In the genomic region with DNA sequence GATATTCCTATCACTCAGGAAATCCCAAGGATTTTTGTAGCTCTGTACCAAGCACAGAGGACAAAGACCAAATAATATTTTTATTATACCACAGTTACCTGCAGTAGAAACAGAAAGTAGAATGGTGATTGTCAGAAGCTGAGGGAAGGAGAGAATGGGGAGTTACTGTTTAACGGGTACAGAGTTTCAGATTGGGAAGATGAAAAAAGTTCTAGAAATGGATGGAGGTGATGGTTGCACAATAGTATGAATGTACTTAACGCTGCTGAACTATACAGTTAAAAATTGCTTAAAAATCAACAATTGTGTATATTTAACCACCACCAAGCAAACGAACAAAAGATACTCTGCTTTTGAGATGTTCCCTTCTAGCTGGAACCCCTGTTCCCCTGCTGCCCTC, we compare ENCODE assay signal across 1 cellular context.
TF ChIP-seq lines count a peak whose summit lies in the region.

No MANE protein-coding gene starts in this region.

TF ChIP-seq in HepG2, 621 proteins besides CTCF, POLR2A, EP300 and RAD21 (continued from another document):
- TF ChIP-seq, protein P1, sequence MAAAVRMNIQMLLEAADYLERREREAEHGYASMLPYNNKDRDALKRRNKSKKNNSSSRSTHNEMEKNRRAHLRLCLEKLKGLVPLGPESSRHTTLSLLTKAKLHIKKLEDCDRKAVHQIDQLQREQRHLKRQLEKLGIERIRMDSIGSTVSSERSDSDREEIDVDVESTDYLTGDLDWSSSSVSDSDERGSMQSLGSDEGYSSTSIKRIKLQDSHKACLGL (CRISPR knock-in tag; IDR thresholded peaks at IDR 0.05), result no peak
- TF ChIP-seq, protein P2, sequence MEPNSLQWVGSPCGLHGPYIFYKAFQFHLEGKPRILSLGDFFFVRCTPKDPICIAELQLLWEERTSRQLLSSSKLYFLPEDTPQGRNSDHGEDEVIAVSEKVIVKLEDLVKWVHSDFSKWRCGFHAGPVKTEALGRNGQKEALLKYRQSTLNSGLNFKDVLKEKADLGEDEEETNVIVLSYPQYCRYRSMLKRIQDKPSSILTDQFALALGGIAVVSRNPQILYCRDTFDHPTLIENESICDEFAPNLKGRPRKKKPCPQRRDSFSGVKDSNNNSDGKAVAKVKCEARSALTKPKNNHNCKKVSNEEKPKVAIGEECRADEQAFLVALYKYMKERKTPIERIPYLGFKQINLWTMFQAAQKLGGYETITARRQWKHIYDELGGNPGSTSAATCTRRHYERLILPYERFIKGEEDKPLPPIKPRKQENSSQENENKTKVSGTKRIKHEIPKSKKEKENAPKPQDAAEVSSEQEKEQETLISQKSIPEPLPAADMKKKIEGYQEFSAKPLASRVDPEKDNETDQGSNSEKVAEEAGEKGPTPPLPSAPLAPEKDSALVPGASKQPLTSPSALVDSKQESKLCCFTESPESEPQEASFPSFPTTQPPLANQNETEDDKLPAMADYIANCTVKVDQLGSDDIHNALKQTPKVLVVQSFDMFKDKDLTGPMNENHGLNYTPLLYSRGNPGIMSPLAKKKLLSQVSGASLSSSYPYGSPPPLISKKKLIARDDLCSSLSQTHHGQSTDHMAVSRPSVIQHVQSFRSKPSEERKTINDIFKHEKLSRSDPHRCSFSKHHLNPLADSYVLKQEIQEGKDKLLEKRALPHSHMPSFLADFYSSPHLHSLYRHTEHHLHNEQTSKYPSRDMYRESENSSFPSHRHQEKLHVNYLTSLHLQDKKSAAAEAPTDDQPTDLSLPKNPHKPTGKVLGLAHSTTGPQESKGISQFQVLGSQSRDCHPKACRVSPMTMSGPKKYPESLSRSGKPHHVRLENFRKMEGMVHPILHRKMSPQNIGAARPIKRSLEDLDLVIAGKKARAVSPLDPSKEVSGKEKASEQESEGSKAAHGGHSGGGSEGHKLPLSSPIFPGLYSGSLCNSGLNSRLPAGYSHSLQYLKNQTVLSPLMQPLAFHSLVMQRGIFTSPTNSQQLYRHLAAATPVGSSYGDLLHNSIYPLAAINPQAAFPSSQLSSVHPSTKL (CRISPR knock-in tag; IDR thresholded peaks at IDR 0.05), result peak; percentile 67
- TF ChIP-seq ZNF678 (CRISPR knock-in tag; IDR thresholded peaks at IDR 0.05), result no peak
- TF ChIP-seq NR2F6 (IDR thresholded peaks at IDR 0.05), result no peak
- TF ChIP-seq NR2F6 (CRISPR knock-in tag; IDR thresholded peaks at IDR 0.05), result 0 out of 2 replicates have a peak, but pooled peaks have one; percentile 6
- TF ChIP-seq, protein P3, sequence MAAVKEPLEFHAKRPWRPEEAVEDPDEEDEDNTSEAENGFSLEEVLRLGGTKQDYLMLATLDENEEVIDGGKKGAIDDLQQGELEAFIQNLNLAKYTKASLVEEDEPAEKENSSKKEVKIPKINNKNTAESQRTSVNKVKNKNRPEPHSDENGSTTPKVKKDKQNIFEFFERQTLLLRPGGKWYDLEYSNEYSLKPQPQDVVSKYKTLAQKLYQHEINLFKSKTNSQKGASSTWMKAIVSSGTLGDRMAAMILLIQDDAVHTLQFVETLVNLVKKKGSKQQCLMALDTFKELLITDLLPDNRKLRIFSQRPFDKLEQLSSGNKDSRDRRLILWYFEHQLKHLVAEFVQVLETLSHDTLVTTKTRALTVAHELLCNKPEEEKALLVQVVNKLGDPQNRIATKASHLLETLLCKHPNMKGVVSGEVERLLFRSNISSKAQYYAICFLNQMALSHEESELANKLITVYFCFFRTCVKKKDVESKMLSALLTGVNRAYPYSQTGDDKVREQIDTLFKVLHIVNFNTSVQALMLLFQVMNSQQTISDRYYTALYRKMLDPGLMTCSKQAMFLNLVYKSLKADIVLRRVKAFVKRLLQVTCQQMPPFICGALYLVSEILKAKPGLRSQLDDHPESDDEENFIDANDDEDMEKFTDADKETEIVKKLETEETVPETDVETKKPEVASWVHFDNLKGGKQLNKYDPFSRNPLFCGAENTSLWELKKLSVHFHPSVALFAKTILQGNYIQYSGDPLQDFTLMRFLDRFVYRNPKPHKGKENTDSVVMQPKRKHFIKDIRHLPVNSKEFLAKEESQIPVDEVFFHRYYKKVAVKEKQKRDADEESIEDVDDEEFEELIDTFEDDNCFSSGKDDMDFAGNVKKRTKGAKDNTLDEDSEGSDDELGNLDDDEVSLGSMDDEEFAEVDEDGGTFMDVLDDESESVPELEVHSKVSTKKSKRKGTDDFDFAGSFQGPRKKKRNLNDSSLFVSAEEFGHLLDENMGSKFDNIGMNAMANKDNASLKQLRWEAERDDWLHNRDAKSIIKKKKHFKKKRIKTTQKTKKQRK (IDR thresholded peaks at IDR 0.05; ENCODE audit: low read length), result no peak
- TF ChIP-seq, protein P4, sequence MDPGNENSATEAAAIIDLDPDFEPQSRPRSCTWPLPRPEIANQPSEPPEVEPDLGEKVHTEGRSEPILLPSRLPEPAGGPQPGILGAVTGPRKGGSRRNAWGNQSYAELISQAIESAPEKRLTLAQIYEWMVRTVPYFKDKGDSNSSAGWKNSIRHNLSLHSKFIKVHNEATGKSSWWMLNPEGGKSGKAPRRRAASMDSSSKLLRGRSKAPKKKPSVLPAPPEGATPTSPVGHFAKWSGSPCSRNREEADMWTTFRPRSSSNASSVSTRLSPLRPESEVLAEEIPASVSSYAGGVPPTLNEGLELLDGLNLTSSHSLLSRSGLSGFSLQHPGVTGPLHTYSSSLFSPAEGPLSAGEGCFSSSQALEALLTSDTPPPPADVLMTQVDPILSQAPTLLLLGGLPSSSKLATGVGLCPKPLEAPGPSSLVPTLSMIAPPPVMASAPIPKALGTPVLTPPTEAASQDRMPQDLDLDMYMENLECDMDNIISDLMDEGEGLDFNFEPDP (CRISPR knock-in tag; conservative IDR thresholded peaks at IDR 0.05), result no peak
- TF ChIP-seq NFATC3 (CRISPR knock-in tag; IDR thresholded peaks at IDR 0.05), result no peak
- no peak for TF ChIP-seq SOX13 (IDR thresholded peaks at IDR 0.05)
- peak in 1 of 2 experiments; percentile 72; a peak in 2 of 4 replicates for TF ChIP-seq SOX13 (CRISPR knock-in tag; conservative IDR thresholded peaks at IDR 0.05 in 1 of 2, IDR thresholded peaks at IDR 0.05 in 1 of 2)
- no peak for TF ChIP-seq HMG20B (CRISPR knock-in tag; conservative IDR thresholded peaks at IDR 0.05)
- peak; percentile 32 for TF ChIP-seq FOXA3 (CRISPR knock-in tag; IDR thresholded peaks at IDR 0.05)
- TF ChIP-seq EHMT2 (IDR thresholded peaks at IDR 0.05; ENCODE audit: borderline replicate concordance, low read depth, low read length), result no peak
- no peak for TF ChIP-seq EZH2 (conservative IDR thresholded peaks at IDR 0.05; ENCODE audit: low read depth, low read length)
- no peak for TF ChIP-seq MYC (CRISPR knock-in tag; IDR thresholded peaks at IDR 0.05; ENCODE audit: borderline replicate concordance)
- TF ChIP-seq EEA1 (CRISPR knock-in tag; IDR thresholded peaks at IDR 0.05; ENCODE audit: borderline replicate concordance), result no peak
- peak; percentile 23; the same call in 1 of the 2 replicates for TF ChIP-seq ERF (CRISPR knock-in tag; IDR thresholded peaks at IDR 0.05)
- TF ChIP-seq, protein P5, sequence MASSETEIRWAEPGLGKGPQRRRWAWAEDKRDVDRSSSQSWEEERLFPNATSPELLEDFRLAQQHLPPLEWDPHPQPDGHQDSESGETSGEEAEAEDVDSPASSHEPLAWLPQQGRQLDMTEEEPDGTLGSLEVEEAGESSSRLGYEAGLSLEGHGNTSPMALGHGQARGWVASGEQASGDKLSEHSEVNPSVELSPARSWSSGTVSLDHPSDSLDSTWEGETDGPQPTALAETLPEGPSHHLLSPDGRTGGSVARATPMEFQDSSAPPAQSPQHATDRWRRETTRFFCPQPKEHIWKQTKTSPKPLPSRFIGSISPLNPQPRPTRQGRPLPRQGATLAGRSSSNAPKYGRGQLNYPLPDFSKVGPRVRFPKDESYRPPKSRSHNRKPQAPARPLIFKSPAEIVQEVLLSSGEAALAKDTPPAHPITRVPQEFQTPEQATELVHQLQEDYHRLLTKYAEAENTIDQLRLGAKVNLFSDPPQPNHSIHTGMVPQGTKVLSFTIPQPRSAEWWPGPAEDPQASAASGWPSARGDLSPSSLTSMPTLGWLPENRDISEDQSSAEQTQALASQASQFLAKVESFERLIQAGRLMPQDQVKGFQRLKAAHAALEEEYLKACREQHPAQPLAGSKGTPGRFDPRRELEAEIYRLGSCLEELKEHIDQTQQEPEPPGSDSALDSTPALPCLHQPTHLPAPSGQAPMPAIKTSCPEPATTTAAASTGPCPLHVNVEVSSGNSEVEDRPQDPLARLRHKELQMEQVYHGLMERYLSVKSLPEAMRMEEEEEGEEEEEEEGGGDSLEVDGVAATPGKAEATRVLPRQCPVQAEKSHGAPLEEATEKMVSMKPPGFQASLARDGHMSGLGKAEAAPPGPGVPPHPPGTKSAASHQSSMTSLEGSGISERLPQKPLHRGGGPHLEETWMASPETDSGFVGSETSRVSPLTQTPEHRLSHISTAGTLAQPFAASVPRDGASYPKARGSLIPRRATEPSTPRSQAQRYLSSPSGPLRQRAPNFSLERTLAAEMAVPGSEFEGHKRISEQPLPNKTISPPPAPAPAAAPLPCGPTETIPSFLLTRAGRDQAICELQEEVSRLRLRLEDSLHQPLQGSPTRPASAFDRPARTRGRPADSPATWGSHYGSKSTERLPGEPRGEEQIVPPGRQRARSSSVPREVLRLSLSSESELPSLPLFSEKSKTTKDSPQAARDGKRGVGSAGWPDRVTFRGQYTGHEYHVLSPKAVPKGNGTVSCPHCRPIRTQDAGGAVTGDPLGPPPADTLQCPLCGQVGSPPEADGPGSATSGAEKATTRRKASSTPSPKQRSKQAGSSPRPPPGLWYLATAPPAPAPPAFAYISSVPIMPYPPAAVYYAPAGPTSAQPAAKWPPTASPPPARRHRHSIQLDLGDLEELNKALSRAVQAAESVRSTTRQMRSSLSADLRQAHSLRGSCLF (CRISPR knock-in tag; IDR thresholded peaks at IDR 0.05; ENCODE audit: borderline replicate concordance), result no peak
- TF ChIP-seq TEAD3 (CRISPR knock-in tag; optimal IDR thresholded peaks at IDR 0.05; ENCODE audit: borderline replicate concordance), result peak; percentile 39
- no peak for TF ChIP-seq RFXAP (CRISPR knock-in tag; IDR thresholded peaks at IDR 0.05; ENCODE audit: borderline replicate concordance)
- TF ChIP-seq MBD4 (IDR thresholded peaks at IDR 0.05; ENCODE audit: borderline replicate concordance, low read length), result no peak
- no peak for TF ChIP-seq ZNF780A (CRISPR knock-in tag; IDR thresholded peaks at IDR 0.05)
- TF ChIP-seq ZNF430 (CRISPR knock-in tag; IDR thresholded peaks at IDR 0.05), result no peak
- no peak for TF ChIP-seq ONECUT2 (CRISPR knock-in tag; IDR thresholded peaks at IDR 0.05)
- TF ChIP-seq, protein P6, sequence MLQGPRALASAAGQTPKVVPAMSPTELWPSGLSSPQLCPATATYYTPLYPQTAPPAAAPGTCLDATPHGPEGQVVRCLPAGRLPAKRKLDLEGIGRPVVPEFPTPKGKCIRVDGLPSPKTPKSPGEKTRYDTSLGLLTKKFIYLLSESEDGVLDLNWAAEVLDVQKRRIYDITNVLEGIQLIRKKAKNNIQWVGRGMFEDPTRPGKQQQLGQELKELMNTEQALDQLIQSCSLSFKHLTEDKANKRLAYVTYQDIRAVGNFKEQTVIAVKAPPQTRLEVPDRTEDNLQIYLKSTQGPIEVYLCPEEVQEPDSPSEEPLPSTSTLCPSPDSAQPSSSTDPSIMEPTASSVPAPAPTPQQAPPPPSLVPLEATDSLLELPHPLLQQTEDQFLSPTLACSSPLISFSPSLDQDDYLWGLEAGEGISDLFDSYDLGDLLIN (CRISPR knock-in tag; IDR thresholded peaks at IDR 0.05; ENCODE audit: borderline replicate concordance), result no peak
- peak; percentile 54; the same call in 1 of the 2 replicates for TF ChIP-seq SOX5 (CRISPR knock-in tag; IDR thresholded peaks at IDR 0.05; ENCODE audit: borderline replicate concordance)
- peak; percentile 90 for TF ChIP-seq CEBPB (IDR thresholded peaks at IDR 0.05; ENCODE audit: borderline replicate concordance, low read depth, low read length)
- no peak for TF ChIP-seq ISX (CRISPR knock-in tag; conservative IDR thresholded peaks at IDR 0.05)
- no peak for TF ChIP-seq KDM5A (IDR thresholded peaks at IDR 0.05; ENCODE audit: borderline replicate concordance, low read length)
- no peak for TF ChIP-seq HOXA9 (CRISPR knock-in tag; IDR thresholded peaks at IDR 0.05; ENCODE audit: borderline replicate concordance)
- no peak for TF ChIP-seq MEF2D (CRISPR knock-in tag; IDR thresholded peaks at IDR 0.05)
- no peak for TF ChIP-seq MATR3 (CRISPR knock-in tag; IDR thresholded peaks at IDR 0.05)
- TF ChIP-seq ZNF670 (CRISPR knock-in tag; IDR thresholded peaks at IDR 0.05; ENCODE audit: borderline replicate concordance), result no peak
TF ChIP-seq in HepG2: peak in this region for 17.
